Comparison of ENCODE assay signal across 3 cellular contexts in genomic region chr6:138953451-138953850, GRCh38.
TF ChIP-seq lines count a peak whose summit lies in the region.

No MANE protein-coding gene starts in this region.

TF ChIP-seq in SK-N-SH, 30 proteins besides CTCF, POLR2A, EP300 and RAD21:
- peak; percentile 53 for TF ChIP-seq TCF12 (IDR thresholded peaks at IDR 0.05)
- no peak for TF ChIP-seq ZBTB33 (IDR thresholded peaks at IDR 0.05; ENCODE audit: borderline replicate concordance, low read depth)
- TF ChIP-seq RFX5 (IDR thresholded peaks at IDR 0.05; ENCODE audit: low read length) = no peak
- peak; percentile 13; the same call in 1 of the 2 replicates for TF ChIP-seq PBX3 (IDR thresholded peaks at IDR 0.05)
- TF ChIP-seq SMC3 (IDR thresholded peaks at IDR 0.05; ENCODE audit: low read depth, low read length) = no peak
- no peak for TF ChIP-seq FOXM1 (IDR thresholded peaks at IDR 0.05; ENCODE audit: low read depth)
TF ChIP-seq in SK-N-SH: peak in this region for 2.

TF ChIP-seq in SK-N-SH treated with all-trans-retinoic acid at 6 μM for 48 hours, 23 proteins besides CTCF, POLR2A, EP300 and RAD21:
- TF ChIP-seq ESRRG (CRISPR knock-in tag; IDR thresholded peaks at IDR 0.05) (no peak), CSDC2 (CRISPR knock-in tag; IDR thresholded peaks at IDR 0.05) (no peak), OSR1 (CRISPR knock-in tag; IDR thresholded peaks at IDR 0.05) (no peak), TSHZ2 (CRISPR knock-in tag; IDR thresholded peaks at IDR 0.05) (no peak), PPARA (CRISPR knock-in tag; IDR thresholded peaks at IDR 0.05; ENCODE audit: borderline replicate concordance) (no peak), ZNF70 (CRISPR knock-in tag; IDR thresholded peaks at IDR 0.05) (no peak), TOX (CRISPR knock-in tag; IDR thresholded peaks at IDR 0.05; ENCODE audit: borderline replicate concordance) (no peak), ZFP3 (CRISPR knock-in tag; IDR thresholded peaks at IDR 0.05) (no peak), ZNF8 (CRISPR knock-in tag; IDR thresholded peaks at IDR 0.05) (no peak), PATZ1 (CRISPR knock-in tag; IDR thresholded peaks at IDR 0.05; ENCODE audit: borderline replicate concordance) (no peak), GLIS3 (CRISPR knock-in tag; IDR thresholded peaks at IDR 0.05) (no peak)
- TF ChIP-seq, protein P1, sequence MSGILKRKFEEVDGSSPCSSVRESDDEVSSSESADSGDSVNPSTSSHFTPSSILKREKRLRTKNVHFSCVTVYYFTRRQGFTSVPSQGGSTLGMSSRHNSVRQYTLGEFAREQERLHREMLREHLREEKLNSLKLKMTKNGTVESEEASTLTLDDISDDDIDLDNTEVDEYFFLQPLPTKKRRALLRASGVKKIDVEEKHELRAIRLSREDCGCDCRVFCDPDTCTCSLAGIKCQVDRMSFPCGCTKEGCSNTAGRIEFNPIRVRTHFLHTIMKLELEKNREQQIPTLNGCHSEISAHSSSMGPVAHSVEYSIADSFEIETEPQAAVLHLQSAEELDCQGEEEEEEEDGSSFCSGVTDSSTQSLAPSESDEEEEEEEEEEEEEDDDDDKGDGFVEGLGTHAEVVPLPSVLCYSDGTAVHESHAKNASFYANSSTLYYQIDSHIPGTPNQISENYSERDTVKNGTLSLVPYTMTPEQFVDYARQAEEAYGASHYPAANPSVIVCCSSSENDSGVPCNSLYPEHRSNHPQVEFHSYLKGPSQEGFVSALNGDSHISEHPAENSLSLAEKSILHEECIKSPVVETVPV (CRISPR knock-in tag; IDR thresholded peaks at IDR 0.05) = no peak
TF ChIP-seq in SK-N-SH treated with all-trans-retinoic acid at 6 μM for 48 hours: peak in this region for 0.

TF ChIP-seq in GM12878, 131 proteins besides CTCF, POLR2A, EP300 and RAD21:
- no peak for TF ChIP-seq SMARCA5 (IDR thresholded peaks at IDR 0.05)
- TF ChIP-seq SIN3A (IDR thresholded peaks at IDR 0.05; ENCODE audit: low read depth, low read length) = no peak
- TF ChIP-seq RUNX3 (IDR thresholded peaks at IDR 0.05; ENCODE audit: low read length) = 0 out of 2 replicates have a peak, but pooled peaks have one; percentile 12
- no peak for TF ChIP-seq NBN (IDR thresholded peaks at IDR 0.05)
- TF ChIP-seq, protein P2, sequence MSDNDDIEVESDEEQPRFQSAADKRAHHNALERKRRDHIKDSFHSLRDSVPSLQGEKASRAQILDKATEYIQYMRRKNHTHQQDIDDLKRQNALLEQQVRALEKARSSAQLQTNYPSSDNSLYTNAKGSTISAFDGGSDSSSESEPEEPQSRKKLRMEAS (IDR thresholded peaks at IDR 0.05; ENCODE audit: low read depth, low read length) = no peak
- no peak for TF ChIP-seq CHD4 (IDR thresholded peaks at IDR 0.05)
- TF ChIP-seq EZH2 (IDR thresholded peaks at IDR 0.05; ENCODE audit: borderline replicate concordance, control insufficient read depth, low read depth, low read length) = no peak
- TF ChIP-seq JUNB (IDR thresholded peaks at IDR 0.05) = no peak
- TF ChIP-seq NR2F1 (conservative IDR thresholded peaks at IDR 0.05) = no peak
- TF ChIP-seq EED (IDR thresholded peaks at IDR 0.05; ENCODE audit: low read depth) = no peak
- TF ChIP-seq SRF (IDR thresholded peaks at IDR 0.05; ENCODE audit: low read depth in 2 of 2, low read length in 2 of 2) = no peak
- TF ChIP-seq, protein P3, sequence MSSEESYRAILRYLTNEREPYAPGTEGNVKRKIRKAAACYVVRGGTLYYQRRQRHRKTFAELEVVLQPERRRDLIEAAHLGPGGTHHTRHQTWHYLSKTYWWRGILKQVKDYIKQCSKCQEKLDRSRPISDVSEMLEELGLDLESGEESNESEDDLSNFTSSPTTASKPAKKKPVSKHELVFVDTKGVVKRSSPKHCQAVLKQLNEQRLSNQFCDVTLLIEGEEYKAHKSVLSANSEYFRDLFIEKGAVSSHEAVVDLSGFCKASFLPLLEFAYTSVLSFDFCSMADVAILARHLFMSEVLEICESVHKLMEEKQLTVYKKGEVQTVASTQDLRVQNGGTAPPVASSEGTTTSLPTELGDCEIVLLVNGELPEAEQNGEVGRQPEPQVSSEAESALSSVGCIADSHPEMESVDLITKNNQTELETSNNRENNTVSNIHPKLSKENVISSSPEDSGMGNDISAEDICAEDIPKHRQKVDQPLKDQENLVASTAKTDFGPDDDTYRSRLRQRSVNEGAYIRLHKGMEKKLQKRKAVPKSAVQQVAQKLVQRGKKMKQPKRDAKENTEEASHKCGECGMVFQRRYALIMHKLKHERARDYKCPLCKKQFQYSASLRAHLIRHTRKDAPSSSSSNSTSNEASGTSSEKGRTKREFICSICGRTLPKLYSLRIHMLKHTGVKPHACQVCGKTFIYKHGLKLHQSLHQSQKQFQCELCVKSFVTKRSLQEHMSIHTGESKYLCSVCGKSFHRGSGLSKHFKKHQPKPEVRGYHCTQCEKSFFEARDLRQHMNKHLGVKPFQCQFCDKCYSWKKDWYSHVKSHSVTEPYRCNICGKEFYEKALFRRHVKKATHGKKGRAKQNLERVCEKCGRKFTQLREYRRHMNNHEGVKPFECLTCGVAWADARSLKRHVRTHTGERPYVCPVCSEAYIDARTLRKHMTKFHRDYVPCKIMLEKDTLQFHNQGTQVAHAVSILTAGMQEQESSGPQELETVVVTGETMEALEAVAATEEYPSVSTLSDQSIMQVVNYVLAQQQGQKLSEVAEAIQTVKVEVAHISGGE (CRISPR knock-in tag; IDR thresholded peaks at IDR 0.05) = no peak
- no peak for TF ChIP-seq IKZF1 (conservative IDR thresholded peaks at IDR 0.05)
- no peak for TF ChIP-seq MYB (IDR thresholded peaks at IDR 0.05; ENCODE audit: borderline replicate concordance, low read depth, low read length)
- TF ChIP-seq IKZF2 (IDR thresholded peaks at IDR 0.05) = peak in 1 of 2 experiments; percentile 51; a peak in 1 of 4 replicates
- TF ChIP-seq ASH2L (IDR thresholded peaks at IDR 0.05; ENCODE audit: borderline replicate concordance, low read depth) = no peak
- TF ChIP-seq, protein P4, sequence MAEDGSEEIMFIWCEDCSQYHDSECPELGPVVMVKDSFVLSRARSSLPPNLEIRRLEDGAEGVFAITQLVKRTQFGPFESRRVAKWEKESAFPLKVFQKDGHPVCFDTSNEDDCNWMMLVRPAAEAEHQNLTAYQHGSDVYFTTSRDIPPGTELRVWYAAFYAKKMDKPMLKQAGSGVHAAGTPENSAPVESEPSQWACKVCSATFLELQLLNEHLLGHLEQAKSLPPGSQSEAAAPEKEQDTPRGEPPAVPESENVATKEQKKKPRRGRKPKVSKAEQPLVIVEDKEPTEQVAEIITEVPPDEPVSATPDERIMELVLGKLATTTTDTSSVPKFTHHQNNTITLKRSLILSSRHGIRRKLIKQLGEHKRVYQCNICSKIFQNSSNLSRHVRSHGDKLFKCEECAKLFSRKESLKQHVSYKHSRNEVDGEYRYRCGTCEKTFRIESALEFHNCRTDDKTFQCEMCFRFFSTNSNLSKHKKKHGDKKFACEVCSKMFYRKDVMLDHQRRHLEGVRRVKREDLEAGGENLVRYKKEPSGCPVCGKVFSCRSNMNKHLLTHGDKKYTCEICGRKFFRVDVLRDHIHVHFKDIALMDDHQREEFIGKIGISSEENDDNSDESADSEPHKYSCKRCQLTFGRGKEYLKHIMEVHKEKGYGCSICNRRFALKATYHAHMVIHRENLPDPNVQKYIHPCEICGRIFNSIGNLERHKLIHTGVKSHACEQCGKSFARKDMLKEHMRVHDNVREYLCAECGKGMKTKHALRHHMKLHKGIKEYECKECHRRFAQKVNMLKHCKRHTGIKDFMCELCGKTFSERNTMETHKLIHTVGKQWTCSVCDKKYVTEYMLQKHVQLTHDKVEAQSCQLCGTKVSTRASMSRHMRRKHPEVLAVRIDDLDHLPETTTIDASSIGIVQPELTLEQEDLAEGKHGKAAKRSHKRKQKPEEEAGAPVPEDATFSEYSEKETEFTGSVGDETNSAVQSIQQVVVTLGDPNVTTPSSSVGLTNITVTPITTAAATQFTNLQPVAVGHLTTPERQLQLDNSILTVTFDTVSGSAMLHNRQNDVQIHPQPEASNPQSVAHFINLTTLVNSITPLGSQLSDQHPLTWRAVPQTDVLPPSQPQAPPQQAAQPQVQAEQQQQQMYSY (CRISPR knock-in tag; IDR thresholded peaks at IDR 0.05) = no peak
- no peak for TF ChIP-seq ATF2 (IDR thresholded peaks at IDR 0.05; ENCODE audit: low read length)
- 0 out of 2 replicates have a peak, but pooled peaks have one; percentile 32 for TF ChIP-seq ZNF384 (IDR thresholded peaks at IDR 0.05; ENCODE audit: borderline replicate concordance, low read depth, low read length)
- no peak for TF ChIP-seq NKRF (conservative IDR thresholded peaks at IDR 0.05)
- TF ChIP-seq RBBP5 (conservative IDR thresholded peaks at IDR 0.05) = no peak
- peak; percentile 46; the same call in 1 of the 2 replicates for TF ChIP-seq ATF7 (IDR thresholded peaks at IDR 0.05; ENCODE audit: low read depth)
- no peak for TF ChIP-seq NR2C2 (IDR thresholded peaks at IDR 0.05; ENCODE audit: borderline replicate concordance, control insufficient read depth, insufficient read length, low read depth)
- no peak for TF ChIP-seq ZNF592 (IDR thresholded peaks at IDR 0.05)
